Comparison of ENCODE assay signal across 8 cellular contexts in genomic region chr11:111766834-111767142, GRCh38. TPM values are rescaled to one million over a fixed set of nuclear protein-coding genes. Genes with fewer than 3 reads are reported as not detected.
DNase-seq lines count a peak whose midpoint lies in the region; ATAC-seq, FAIRE-seq and TF ChIP-seq lines count a peak whose summit lies in the region.

No MANE protein-coding gene starts in this region.

- H3K27me3 ChIP-seq in Panc1 (ENCODE audit: control insufficient read depth, insufficient read depth, low read length): no peaks in the 10 kb centered on the region
- H3K27me3 ChIP-seq in esophagus squamous epithelium: no peaks in the 10 kb centered on the region
- no peaks in the 10 kb centered on the region for H3K27me3 ChIP-seq in parathyroid adenoma (ENCODE audit: control insufficient read depth, insufficient read depth, low read length)

- no peaks in the 10 kb centered on the region for H3K9me3 Mint-ChIP-seq in activated CD4-positive, alpha-beta T cell treated with anti-CD3 and anti-CD28 coated beads for 36 hours (ENCODE audit: low read depth)

- peak overlapping the region; percentile 76 for H3K4me2 ChIP-seq in parathyroid adenoma (ENCODE audit: low read length)

- H3K4me1 Mint-ChIP-seq in activated CD4-positive, alpha-beta T cell treated with anti-CD3 and anti-CD28 coated beads for 36 hours: peaks cover 32% of the 10 kb centered on the region

- BruUV-seq in Panc1 (replicated peaks; lab: Mats Ljungman, UMichigan): no TSS peak

- TF ChIP-seq CTCF in Panc1 (IDR thresholded peaks at IDR 0.05) (no peak), esophagus squamous epithelium (IDR thresholded peaks at IDR 0.05) (no peak), parathyroid adenoma (IDR thresholded peaks at IDR 0.05) (no peak), D721Med (IDR thresholded peaks at IDR 0.05; ENCODE audit: insufficient read depth, missing control alignments) (no peak)

- H3K27me3 Mint-ChIP-seq in activated CD4-positive, alpha-beta T cell treated with anti-CD3 and anti-CD28 coated beads for 36 hours: no peaks in the 10 kb centered on the region

- peak; percentile 5 for ATAC-seq in activated CD4-positive, alpha-beta T cell treated with anti-CD3 and anti-CD28 coated beads for 36 hours
- ATAC-seq in Panc1: peak; percentile 73
- ATAC-seq in HG03097 (IDR thresholded peaks at IDR 0.05; ENCODE audit: low FRiP score, unreplicated experiment): no peak
- no peak for ATAC-seq in GM21367 (IDR thresholded peaks at IDR 0.05; ENCODE audit: unreplicated experiment)

- CTCF ChIA-PET in activated CD4-positive, alpha-beta T cell treated with anti-CD3 and anti-CD28 coated beads for 36 hours (lab: Charles Lee): interaction anchor here (0.6 to 6.3 kb wide), 10 partner anchors 10 to 338 kb away, joined by 3 to 55 read pairs (median 4); no protein-coding TSS in a partner anchor
- CTCF ChIA-PET in Panc1 (lab: Charles Lee): interaction anchor here (0.8 kb wide), 1 partner anchor 11 kb away, joined by 5 read pairs; no protein-coding TSS in a partner anchor

- no peak for DNase-seq in activated CD4-positive, alpha-beta T cell treated with anti-CD3 and anti-CD28 coated beads for 36 hours
- no peak for DNase-seq in activated CD4-positive, alpha-beta T cell treated with anti-CD3 and anti-CD28 coated beads, Interleukin-2, amount 50 U/mL, for 48 hours
- DNase-seq in Panc1 (ENCODE audit: low read depth, low spot score) (no peak), esophagus squamous epithelium (lab: John Stamatoyannopoulos, UW) (no peak), D721Med (ENCODE audit: insufficient read length, low spot score) (no peak)

- H3K9ac ChIP-seq in parathyroid adenoma: no peak overlapping the region

- H3K9me3 ChIP-seq in Panc1 (ENCODE audit: control insufficient read depth, insufficient read depth, low read depth, low read length) (no peaks in the 10 kb centered on the region), esophagus squamous epithelium (no peaks in the 10 kb centered on the region), parathyroid adenoma (ENCODE audit: control insufficient read depth, low read length) (no peaks in the 10 kb centered on the region)

- WGBS in esophagus squamous epithelium, 2 donors: 0 to 4% methylated on average over 7 of the region's 7 CpGs

- intact Hi-C loops in activated CD4-positive, alpha-beta T cell treated with anti-CD3 and anti-CD28 coated beads for 36 hours (cut with DNase I, micrococcal nuclease): loop anchor here (1.0 to 10.0 kb wide), 8 partner anchors 105 to 1546 kb away; partner anchors contain the start of genes SIK2 (in 2 of the 2), ALG9 (in 1 of the 2), CFAP68 (in 1 of the 2) and FDXACB1 (in 1 of the 2)
- intact Hi-C loops in Panc1 (cut with micrococcal nuclease; ENCODE audit: unreplicated experiment): no loop called here
- intact Hi-C loops in esophagus squamous epithelium (cut with DNase I): loop anchor here (5.0 kb wide), 1 partner anchor 164 kb away; the partner anchor contains the start of gene SIK2

- peak overlapping the region; percentile 98 for H3K27ac Mint-ChIP-seq in activated CD4-positive, alpha-beta T cell treated with anti-CD3 and anti-CD28 coated beads for 36 hours

- H3K4me1 ChIP-seq in Panc1 (ENCODE audit: control insufficient read depth, insufficient read depth, low read length) (peaks cover 14% of the 10 kb centered on the region), esophagus squamous epithelium (peaks cover 6 to 42% (median 11%) of the 10 kb centered on the region in 3 donors), parathyroid adenoma (peaks cover 4% of the 10 kb centered on the region)

- peaks cover 33% of the 10 kb centered on the region for H3K36me3 Mint-ChIP-seq in activated CD4-positive, alpha-beta T cell treated with anti-CD3 and anti-CD28 coated beads for 36 hours (ENCODE audit: low read depth)

- peak overlapping the region; percentile 85 for H2AFZ ChIP-seq in parathyroid adenoma

- H3K4me3 Mint-ChIP-seq in activated CD4-positive, alpha-beta T cell treated with anti-CD3 and anti-CD28 coated beads for 36 hours: peak overlapping the region; percentile 85

- in situ Hi-C loops in Panc1 (cut with HindIII; ENCODE audit: low pct_unique_long_range_greater_than_20kb, low sequenced_read_pairs): no loop called here

- H3K36me3 ChIP-seq in Panc1 (ENCODE audit: control insufficient read depth, insufficient read depth, low read length): peaks cover 20% of the 10 kb centered on the region
- peaks cover 0 to 27% (median 0%) of the 10 kb centered on the region in 3 donors for H3K36me3 ChIP-seq in esophagus squamous epithelium
- H3K36me3 ChIP-seq in parathyroid adenoma (ENCODE audit: control insufficient read depth, insufficient read depth, low read length): no peaks in the 10 kb centered on the region

- H3K79me2 ChIP-seq in parathyroid adenoma: peaks cover 2% of the 10 kb centered on the region

- H3K27ac ChIP-seq in Panc1 (ENCODE audit: low read length): peak overlapping the region; percentile 95
- H3K27ac ChIP-seq in esophagus squamous epithelium: peak overlapping the region; percentile 79 to 95 (median 91)
- H3K27ac ChIP-seq in parathyroid adenoma: peak overlapping the region; percentile 90

- H3K4me3 ChIP-seq in Panc1 (ENCODE audit: low read depth in 2 of 2, low read length in 2 of 2) (peak overlapping the region; percentile 87 to 88), esophagus squamous epithelium (peak overlapping the region; percentile 73 to 95 (median 82)), parathyroid adenoma (ENCODE audit: low read depth, low read length) (peak overlapping the region; percentile 76)

- POLR2A ChIA-PET in activated CD4-positive, alpha-beta T cell treated with anti-CD3 and anti-CD28 coated beads for 36 hours (lab: Charles Lee): interaction anchor here (0.6 to 1.1 kb wide), 7 partner anchors 9 to 316 kb away, joined by 3 to 5 read pairs (median 3); partner anchors contain the start of gene SIK2
- POLR2A ChIA-PET in Panc1 (lab: Charles Lee): interaction anchor here (0.5 to 1.1 kb wide), 3 partner anchors 24 to 179 kb away, joined by 3 to 8 read pairs (median 5); no protein-coding TSS in a partner anchor

- no peak for TF ChIP-seq POLR2A in esophagus squamous epithelium (IDR thresholded peaks at IDR 0.05)

- FAIRE-seq in D721Med (lab: Jason Lieb, UNC): no peak

RNA-seq across cellular contexts. Expression of gene PPP2R1B, which starts 0.6 kb away (rescaled TPM):
- total RNA-seq in activated CD4-positive, alpha-beta T cell treated with anti-CD3 and anti-CD28 coated beads for 36 hours: 10 to 100 TPM; 39.1 to 53.9 TPM
- total RNA-seq in Panc1 (2021; ENCODE audit: unreplicated experiment) (57.7 TPM), esophagus squamous epithelium (10 to 100 TPM; 17.6 to 39.7 (median 27.7) TPM)
- 33.6 TPM for polyA plus RNA-seq in Panc1 (2012; ENCODE audit: insufficient read length)

Comparison
In these comparisons a context has a peak if more than half of its experiments do, and no peak if none do; other contexts are left out.
1. ATAC-seq: peak in activated CD4-positive, alpha-beta T cell treated with anti-CD3 and anti-CD28 coated beads for 36 hours (single experiment) and Panc1 (single experiment); none in HG03097 (single experiment) and GM21367 (single experiment).
2. Peak in every context shown above with its lines, with median percentiles within 50 percentile points of each other: H3K27ac ChIP-seq and H3K4me3 ChIP-seq.